In the genomic region with DNA sequence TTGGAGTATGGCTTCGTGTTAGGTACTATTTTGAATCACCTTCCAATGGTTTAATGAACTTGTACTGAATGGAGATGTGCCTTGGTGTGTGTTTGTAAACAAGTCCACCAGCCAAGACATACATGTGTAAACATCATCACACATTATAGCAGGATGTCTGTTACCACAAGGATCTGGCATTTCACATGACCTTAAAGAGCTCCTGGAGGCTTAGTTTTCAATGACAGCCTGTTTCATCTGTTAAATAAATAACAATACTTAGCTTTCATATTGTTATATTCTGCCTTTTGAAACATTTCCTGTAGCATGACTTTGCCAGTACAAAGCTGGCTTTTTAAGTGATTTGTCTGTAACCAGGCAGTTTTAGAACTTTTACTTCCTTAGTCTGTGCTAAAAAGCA, we compare ENCODE assay signal across 28 cellular contexts.
DNase-seq lines count a peak whose midpoint lies in the region; ATAC-seq and TF ChIP-seq lines count a peak whose summit lies in the region.
"Had no signal": no experiment of that assay in that cellular context is flagged by ENCODE, and none has a peak within 500 bp of the region (broad histone marks: within the 10 kb centered on the region; RNA-seq: fewer than 3 reads in every experiment).

No MANE protein-coding gene starts in this region.

- no peak overlapping the region for H2AFZ ChIP-seq in mesenchymal stem cell (ENCODE audit: low read depth, low read length)
- H2AFZ ChIP-seq: GM23248, parathyroid adenoma had no signal

- H3K27me3 ChIP-seq in heart right ventricle (no peaks in the 10 kb centered on the region), right atrium auricular region (no peaks in the 10 kb centered on the region), brain microvascular endothelial cell (replicated peaks) (no peaks in the 10 kb centered on the region), mesenchymal stem cell (ENCODE audit: control insufficient read depth in 1 of 2, insufficient read depth in 1 of 2, low read length in 2 of 2) (no peaks in the 10 kb centered on the region), tibial artery (no peaks in the 10 kb centered on the region)
- H3K27me3 ChIP-seq: adrenal gland, colonic mucosa, spleen, uterus had no signal

- no peak overlapping the region for H2BK5ac ChIP-seq in mesenchymal stem cell (ENCODE audit: low read depth, low read length, poor library complexity, severe bottlenecking)

- no peak overlapping the region for H4K8ac ChIP-seq in mesenchymal stem cell (ENCODE audit: low read length)

- ATAC-seq in heart right ventricle = no peak
- ATAC-seq: activated CD4-positive, CD25-positive, alpha-beta regulatory T cell treated with anti-CD3 and anti-CD28 coated beads, Interleukin-2, amount 50 U/mL, for 24 hours; lower lobe of right lung; mucosa of descending colon; stimulated activated naive CD8-positive, alpha-beta T cell treated with anti-CD3 and anti-CD28 coated beads, Interleukin-15, Interleukin-2, amounts not matched to agents 100 U/mL and 50 U/mL, for 24 hours had no signal

- 79 to 83% methylated on average over 1 of the region's 1 CpG for WGBS in heart right ventricle, 2 donors
- WGBS in mesenchymal stem cell = no CpG with 5 or more reads among the region's 1 CpG

- H3K4me3 ChIP-seq in heart right ventricle (no peak overlapping the region), right atrium auricular region (no peak overlapping the region), brain microvascular endothelial cell (ENCODE audit: low read depth, low read length) (no peak overlapping the region), mesenchymal stem cell (ENCODE audit: insufficient read depth in 1 of 2, low read depth in 1 of 2, low read length in 2 of 2) (no peak overlapping the region), tibial artery (no peak overlapping the region)
- H3K4me3 ChIP-seq: adrenal gland, colonic mucosa, GM23248, lower lobe of right lung, mucosa of descending colon, spleen, uterus had no signal

- no peak overlapping the region for H2BK12ac ChIP-seq in mesenchymal stem cell (ENCODE audit: low read length in 2 of 2)

- peak overlapping the region; percentile 66 for H3K9ac ChIP-seq in mesenchymal stem cell (ENCODE audit: low read length)
- H3K9ac ChIP-seq: GM23248, parathyroid adenoma had no signal

- in situ Hi-C loops in brain microvascular endothelial cell (cut with HindIII; ENCODE audit: low pct_ligation_motif_present, low sequenced_read_pairs) = no loop called here

- H3K9me3 ChIP-seq in heart right ventricle = peaks cover 0 to 7% (median 0%) of the 10 kb centered on the region in 11 donors
- H3K9me3 ChIP-seq in right atrium auricular region = peaks cover 0 to 5% of the 10 kb centered on the region in 2 donors
- H3K9me3 ChIP-seq in mesenchymal stem cell (ENCODE audit: control insufficient read depth, low read length) = no peaks in the 10 kb centered on the region
- H3K9me3 ChIP-seq in tibial artery = no peaks in the 10 kb centered on the region
- H3K9me3 ChIP-seq: adrenal gland, colonic mucosa, lower lobe of right lung, mucosa of descending colon, uterus had no signal

- intact Hi-C loops in heart right ventricle (cut with DNase I) (no loop called here), tibial artery (cut with DNase I; ENCODE audit: low total_unique reads) (no loop called here)

- H3K23ac ChIP-seq in mesenchymal stem cell (ENCODE audit: low read length in 2 of 2) = no peak overlapping the region

- H3K18ac ChIP-seq in mesenchymal stem cell (ENCODE audit: low read depth in 1 of 2, low read length in 2 of 2) = no peak overlapping the region

- no peaks in the 10 kb centered on the region for H3K36me3 ChIP-seq in heart right ventricle
- H3K36me3 ChIP-seq in right atrium auricular region = no peaks in the 10 kb centered on the region
- no peaks in the 10 kb centered on the region for H3K36me3 ChIP-seq in brain microvascular endothelial cell (replicated peaks)
- H3K36me3 ChIP-seq in mesenchymal stem cell (ENCODE audit: control insufficient read depth in 1 of 2, insufficient read depth in 2 of 2, low read depth in 1 of 2, low read length in 2 of 2) = no peaks in the 10 kb centered on the region
- H3K36me3 ChIP-seq in tibial artery = no peaks in the 10 kb centered on the region
- H3K36me3 ChIP-seq: adrenal gland, colonic mucosa, lower lobe of right lung, spleen, uterus had no signal

- H3K4me2 ChIP-seq in mesenchymal stem cell (ENCODE audit: low read length, poor library complexity, severe bottlenecking) = no peak overlapping the region

- no peak overlapping the region for H3K14ac ChIP-seq in mesenchymal stem cell (ENCODE audit: low read length in 2 of 2)

- no peak overlapping the region for H2BK120ac ChIP-seq in mesenchymal stem cell (ENCODE audit: low read depth, low read length)

- H2BK15ac ChIP-seq in mesenchymal stem cell (ENCODE audit: low read depth, poor library complexity, severe bottlenecking) = no peak overlapping the region

- no peak overlapping the region for H4K91ac ChIP-seq in mesenchymal stem cell (ENCODE audit: low read length)

- H3K79me1 ChIP-seq in mesenchymal stem cell (replicated peaks; ENCODE audit: low read length, poor library complexity, severe bottlenecking) = no peaks in the 10 kb centered on the region

- no peak overlapping the region for H2AK5ac ChIP-seq in mesenchymal stem cell (ENCODE audit: low read length, severe bottlenecking)

- peak overlapping the region in 6 of 10 donors; percentile 3 to 47 (median 26) for H3K27ac ChIP-seq in heart right ventricle
- H3K27ac ChIP-seq in right atrium auricular region = peak overlapping the region in 1 of 2 donors; percentile 16
- H3K27ac ChIP-seq in brain microvascular endothelial cell = peak overlapping the region; percentile 67
- no peak overlapping the region for H3K27ac ChIP-seq in mesenchymal stem cell (ENCODE audit: low read length, poor library complexity, severe bottlenecking)
- H3K27ac ChIP-seq in tibial artery = peak overlapping the region; percentile 51 to 67
- H3K27ac ChIP-seq: adrenal gland, colonic mucosa, lower lobe of right lung, parathyroid adenoma, RWPE1 had no signal

- no peak overlapping the region for H3K4ac ChIP-seq in mesenchymal stem cell (ENCODE audit: low read depth in 1 of 2, low read length in 2 of 2)

- H3K4me1 ChIP-seq in heart right ventricle = peaks cover 0 to 47% (median 36%) of the 10 kb centered on the region in 9 donors
- peaks cover 0 to 23% of the 10 kb centered on the region in 2 donors for H3K4me1 ChIP-seq in right atrium auricular region
- peaks cover 4% of the 10 kb centered on the region for H3K4me1 ChIP-seq in mesenchymal stem cell (ENCODE audit: control insufficient read depth, insufficient read depth, low read depth, low read length)
- peaks cover 0 to 56% (median 23%) of the 10 kb centered on the region in 4 donors for H3K4me1 ChIP-seq in tibial artery
- H3K4me1 ChIP-seq: colonic mucosa, lower lobe of right lung, parathyroid adenoma, spleen, uterus had no signal

- no peak for DNase-seq in heart right ventricle
- no peak for DNase-seq in right atrium auricular region (ENCODE audit: low spot score)
- no peak for DNase-seq in brain microvascular endothelial cell
- DNase-seq in mesenchymal stem cell = peak; percentile 48
- no peak for DNase-seq in tibial artery
- DNase-seq in occipital lobe (lab: John Stamatoyannopoulos, UW) = no peak
- no peak for DNase-seq in activated T-cell treated with anti-CD3 and anti-CD28 coated beads, Interleukin-2, amount 50 U/mL, for 1 hour
- DNase-seq in NCI-H1092 (lab: John Stamatoyannopoulos, UW) = no peak
- DNase-seq: activated CD4-positive, alpha-beta T cell treated with anti-CD3 and anti-CD28 coated beads, Interleukin-2, amount 50 U/mL, for 48 hours; activated naive CD4-positive, alpha-beta T cell treated with Interleukin-2 at 50 U/mL for 16 hours; adrenal gland; colonic mucosa; DND-41; effector CD8-positive, alpha-beta T cell; GM23248; kidney glomerular epithelial cell; lower lobe of right lung; mucosa of descending colon; NCI-H1048; NCI-H1694 treated with DMSO at 0.1 percent for 48 hours; spleen; stimulated activated CD4-positive, alpha-beta T cell treated with anti-CD3 and anti-CD28 coated beads, Interleukin-2, amount 100 ng/mL, for 24 hours; stimulated activated naive CD8-positive, alpha-beta T cell treated with anti-CD3 and anti-CD28 coated beads, Interleukin-15, Interleukin-2, amounts not matched to agents 100 U/mL and 50 U/mL, for 24 hours; T-helper 2 cell; uterus had no signal

- TF ChIP-seq CTCF in heart right ventricle (IDR thresholded peaks at IDR 0.05) = no peak
- TF ChIP-seq CTCF in right atrium auricular region (IDR thresholded peaks at IDR 0.05) = no peak
- TF ChIP-seq CTCF in brain microvascular endothelial cell (IDR thresholded peaks at IDR 0.05; ENCODE audit: low read depth, low read length, missing control alignments) = no peak
- TF ChIP-seq CTCF in tibial artery (IDR thresholded peaks at IDR 0.05) = no peak
